ENCODE assay signal across 24 cellular contexts in genomic region chr21:45436371-45437040, GRCh38. TPM values are rescaled to one million over a fixed set of nuclear protein-coding genes. Genes with fewer than 3 reads are reported as not detected.
DNase-seq lines count a peak whose midpoint lies in the region; ATAC-seq, FAIRE-seq and TF ChIP-seq lines count a peak whose summit lies in the region.
"Had no signal": no experiment of that assay in that cellular context is flagged by ENCODE, and none has a peak within 500 bp of the region (broad histone marks: within the 10 kb centered on the region; RNA-seq: fewer than 3 reads in every experiment).

No MANE protein-coding gene starts in this region.

- no peaks in the 10 kb centered on the region for H3K36me3 Mint-ChIP-seq in astrocyte (ENCODE audit: low read depth, unreplicated experiment)
- no peaks in the 10 kb centered on the region for H3K36me3 Mint-ChIP-seq in T-helper 2 cell treated with Interferon-gamma antibody and Interleukin-4, amounts not matched to agents 5 μg/mL and 100 μg/mL, for 36 hours (ENCODE audit: low read depth)
- H3K36me3 Mint-ChIP-seq: immature natural killer cell had no signal

- H3K79me1 ChIP-seq in mesendoderm (ENCODE audit: low read length) = peaks cover 15% of the 10 kb centered on the region

- H3K27ac Mint-ChIP-seq in stimulated activated naive CD8-positive, alpha-beta T cell treated with anti-CD3 and anti-CD28 coated beads, Interleukin-15, amount 100 ng/mL, for 72 hours = peak overlapping the region; percentile 24 to 82
- H3K27ac Mint-ChIP-seq in astrocyte (ENCODE audit: unreplicated experiment) = peak overlapping the region; percentile 66
- no peak overlapping the region for H3K27ac Mint-ChIP-seq in T-helper 2 cell treated with Interferon-gamma antibody and Interleukin-4, amounts not matched to agents 5 μg/mL and 100 μg/mL, for 36 hours
- H3K27ac Mint-ChIP-seq: activated CD8-positive, alpha-beta T cell treated with anti-CD3 and anti-CD28 coated beads for 36 hours; immature natural killer cell had no signal

- H3K36me3 ChIP-seq in astrocyte (ENCODE audit: insufficient read depth, low read length) (no peaks in the 10 kb centered on the region), mesendoderm (ENCODE audit: control insufficient read depth, insufficient read depth, low read length) (no peaks in the 10 kb centered on the region)
- H3K36me3 ChIP-seq: upper lobe of right lung had no signal

- H3K4me3 ChIP-seq in astrocyte (ENCODE audit: insufficient read depth, low read depth, low read length) (no peak overlapping the region), mesendoderm (ENCODE audit: low read length) (no peak overlapping the region)
- H3K4me3 ChIP-seq: dorsolateral prefrontal cortex, hepatocyte, upper lobe of right lung had no signal

- FAIRE-seq in astrocyte (lab: Jason Lieb, UNC) = no peak
- FAIRE-seq: GM18507 had no signal

- no peak overlapping the region for H3K4me3 Mint-ChIP-seq in stimulated activated naive CD8-positive, alpha-beta T cell treated with anti-CD3 and anti-CD28 coated beads, Interleukin-15, amount 100 ng/mL, for 72 hours
- H3K4me3 Mint-ChIP-seq in astrocyte (ENCODE audit: unreplicated experiment) = no peak overlapping the region
- no peak overlapping the region for H3K4me3 Mint-ChIP-seq in T-helper 2 cell treated with Interferon-gamma antibody and Interleukin-4, amounts not matched to agents 5 μg/mL and 100 μg/mL, for 36 hours
- H3K4me3 Mint-ChIP-seq: activated CD8-positive, alpha-beta T cell treated with anti-CD3 and anti-CD28 coated beads for 36 hours; immature natural killer cell had no signal

- no peak overlapping the region for H2BK15ac ChIP-seq in mesendoderm (replicated peaks; ENCODE audit: low read depth)

- peaks cover 22% of the 10 kb centered on the region for H3K27me3 Mint-ChIP-seq in stimulated activated naive CD8-positive, alpha-beta T cell treated with anti-CD3 and anti-CD28 coated beads, Interleukin-15, amount 100 ng/mL, for 72 hours
- H3K27me3 Mint-ChIP-seq in astrocyte (ENCODE audit: low read depth, unreplicated experiment) = no peaks in the 10 kb centered on the region
- no peaks in the 10 kb centered on the region for H3K27me3 Mint-ChIP-seq in T-helper 2 cell treated with Interferon-gamma antibody and Interleukin-4, amounts not matched to agents 5 μg/mL and 100 μg/mL, for 36 hours (ENCODE audit: low read depth)

- no peaks in the 10 kb centered on the region for H3K9me3 ChIP-seq in astrocyte (ENCODE audit: insufficient read depth, low read depth, low read length)
- H3K9me3 ChIP-seq: upper lobe of right lung had no signal

- peaks cover 30% of the 10 kb centered on the region for H3K4me1 ChIP-seq in astrocyte (ENCODE audit: insufficient read depth, low read length)
- H3K4me1 ChIP-seq in mesendoderm (ENCODE audit: control insufficient read depth, low read depth, low read length) = no peaks in the 10 kb centered on the region

- no peak for TF ChIP-seq CTCF in astrocyte (IDR thresholded peaks at IDR 0.05; ENCODE audit: insufficient read depth, low read depth, low read length)

- no peak overlapping the region for H3K9ac ChIP-seq in astrocyte (ENCODE audit: low read length)
- no peak overlapping the region for H3K9ac ChIP-seq in mesendoderm (ENCODE audit: low read length)

- no peak for ATAC-seq in stimulated activated naive CD8-positive, alpha-beta T cell treated with anti-CD3 and anti-CD28 coated beads, Interleukin-15, amount 100 ng/mL, for 72 hours
- ATAC-seq in stimulated activated naive CD8-positive, alpha-beta T cell treated with anti-CD3 and anti-CD28 coated beads, Interleukin-15, Interleukin-2, amounts not matched to agents 100 U/mL and 50 U/mL, for 24 hours = no peak
- no peak for ATAC-seq in GM19324 (IDR thresholded peaks at IDR 0.05; ENCODE audit: low FRiP score, unreplicated experiment)
- ATAC-seq: activated CD8-positive, alpha-beta T cell treated with anti-CD3 and anti-CD28 coated beads for 36 hours; upper lobe of right lung had no signal

- no peak overlapping the region for H4K8ac ChIP-seq in mesendoderm (ENCODE audit: low read depth, low read length)

- no peak overlapping the region for H2AK5ac ChIP-seq in mesendoderm (ENCODE audit: low read length)

- DNase-seq in stimulated activated naive CD8-positive, alpha-beta T cell treated with anti-CD3 and anti-CD28 coated beads, Interleukin-15, amount 100 ng/mL, for 72 hours = no peak
- no peak for DNase-seq in stimulated activated naive CD8-positive, alpha-beta T cell treated with anti-CD3 and anti-CD28 coated beads, Interleukin-15, Interleukin-2, amounts not matched to agents 100 U/mL and 50 U/mL, for 24 hours
- DNase-seq in astrocyte (ENCODE audit: low read depth) (no peak), mesendoderm (no peak), NCI-H446 (lab: John Stamatoyannopoulos, UW) (no peak), EL (no peak)
- no peak for DNase-seq in T-helper 2 cell treated with Interferon-gamma antibody and Interleukin-4, amounts not matched to agents 5 μg/mL and 100 μg/mL, for 36 hours (ENCODE audit: low spot score)
- DNase-seq: activated CD4-positive, CD25-positive, alpha-beta regulatory T cell; activated CD8-positive, alpha-beta T cell treated with anti-CD3 and anti-CD28 coated beads for 36 hours; activated effector memory CD4-positive, alpha-beta T cell treated with anti-CD3 and anti-CD28 coated beads, Interleukin-2, amount 50 U/mL, for 16 hours; activated T-cell treated with anti-CD3 and anti-CD28 coated beads for 4 hours; dorsolateral prefrontal cortex; immature natural killer cell; KG1; NCI-H146; NCI-H2171; NCI-H526 treated with DMSO at 0.1 percent for 48 hours; stimulated activated CD4-positive, alpha-beta T cell treated with anti-CD3 and anti-CD28 coated beads, Interleukin-12 subunit alpha, Interleukin-12 subunit beta, amount 100 ng/mL, for 4 hours; T-helper 9 cell; upper lobe of right lung had no signal

- H4K20me1 ChIP-seq in astrocyte (ENCODE audit: insufficient read depth, low read length) = peaks cover 51% of the 10 kb centered on the region

- H3K18ac ChIP-seq in mesendoderm (ENCODE audit: low read length) = no peak overlapping the region

- H3K56ac ChIP-seq in mesendoderm (ENCODE audit: low read length) = no peak overlapping the region

- H3K4ac ChIP-seq in mesendoderm (ENCODE audit: low read depth, low read length) = no peak overlapping the region

- H3K27ac ChIP-seq in astrocyte (ENCODE audit: low read depth, low read length) (no peak overlapping the region), mesendoderm (ENCODE audit: low read depth, low read length) (no peak overlapping the region)
- H3K27ac ChIP-seq: C4-2B, hepatocyte, upper lobe of right lung had no signal

- H2AFZ ChIP-seq in astrocyte (ENCODE audit: low read depth, low read length) = no peak overlapping the region
- H2AFZ ChIP-seq: hepatocyte had no signal

- peak overlapping the region; percentile 17 for H3K23ac ChIP-seq in mesendoderm (ENCODE audit: low read length)

- H2BK5ac ChIP-seq in mesendoderm (ENCODE audit: low read length) = no peak overlapping the region

- H3K79me2 ChIP-seq in astrocyte (ENCODE audit: insufficient read depth, low read length) (peaks cover 58% of the 10 kb centered on the region), mesendoderm (ENCODE audit: control insufficient read depth, insufficient read depth, low read length) (peaks cover 71% of the 10 kb centered on the region)

- H3K4me2 ChIP-seq in astrocyte (ENCODE audit: low read length) (no peak overlapping the region), mesendoderm (ENCODE audit: low read length) (no peak overlapping the region)
- H3K4me2 ChIP-seq: hepatocyte had no signal

- H4K5ac ChIP-seq in mesendoderm (ENCODE audit: low read length) = no peak overlapping the region

- H3K4me1 Mint-ChIP-seq in stimulated activated naive CD8-positive, alpha-beta T cell treated with anti-CD3 and anti-CD28 coated beads, Interleukin-15, amount 100 ng/mL, for 72 hours = peaks cover 30% of the 10 kb centered on the region
- peaks cover 36% of the 10 kb centered on the region for H3K4me1 Mint-ChIP-seq in astrocyte (ENCODE audit: low read depth, unreplicated experiment)
- H3K4me1 Mint-ChIP-seq in T-helper 2 cell treated with Interferon-gamma antibody and Interleukin-4, amounts not matched to agents 5 μg/mL and 100 μg/mL, for 36 hours (ENCODE audit: low read depth) = peaks cover 3% of the 10 kb centered on the region

- no peak overlapping the region for H2BK120ac ChIP-seq in mesendoderm (ENCODE audit: low read depth, low read length)

- H3K27me3 ChIP-seq in astrocyte (ENCODE audit: insufficient read depth, low read length) = no peaks in the 10 kb centered on the region
- no peaks in the 10 kb centered on the region for H3K27me3 ChIP-seq in mesendoderm (ENCODE audit: insufficient read depth, low read length, poor library complexity)
- H3K27me3 ChIP-seq: hepatocyte, upper lobe of right lung had no signal

- WGBS in mesendoderm (ENCODE audit: extremely low coverage, insufficient coverage, low lambda C conversion rate) = no CpG with 5 or more reads among the region's 17 CpGs

- H3K9me3 Mint-ChIP-seq in stimulated activated naive CD8-positive, alpha-beta T cell treated with anti-CD3 and anti-CD28 coated beads, Interleukin-15, amount 100 ng/mL, for 72 hours = no peaks in the 10 kb centered on the region
- no peaks in the 10 kb centered on the region for H3K9me3 Mint-ChIP-seq in astrocyte (ENCODE audit: unreplicated experiment)
- no peaks in the 10 kb centered on the region for H3K9me3 Mint-ChIP-seq in T-helper 2 cell treated with Interferon-gamma antibody and Interleukin-4, amounts not matched to agents 5 μg/mL and 100 μg/mL, for 36 hours
- H3K9me3 Mint-ChIP-seq: activated CD8-positive, alpha-beta T cell treated with anti-CD3 and anti-CD28 coated beads for 36 hours; immature natural killer cell had no signal

RNA-seq across cellular contexts. Expression of gene COL18A1, which starts 31.5 kb away (rescaled TPM):
- total RNA-seq in astrocyte = 616 and 692 TPM in 2 replicates
- polyA plus RNA-seq in mesendoderm (2013, experiment 1 of 2) = 84.0 TPM
- 85.5 TPM for polyA plus RNA-seq in mesendoderm (2013, experiment 2 of 2)
